In the genomic region with DNA sequence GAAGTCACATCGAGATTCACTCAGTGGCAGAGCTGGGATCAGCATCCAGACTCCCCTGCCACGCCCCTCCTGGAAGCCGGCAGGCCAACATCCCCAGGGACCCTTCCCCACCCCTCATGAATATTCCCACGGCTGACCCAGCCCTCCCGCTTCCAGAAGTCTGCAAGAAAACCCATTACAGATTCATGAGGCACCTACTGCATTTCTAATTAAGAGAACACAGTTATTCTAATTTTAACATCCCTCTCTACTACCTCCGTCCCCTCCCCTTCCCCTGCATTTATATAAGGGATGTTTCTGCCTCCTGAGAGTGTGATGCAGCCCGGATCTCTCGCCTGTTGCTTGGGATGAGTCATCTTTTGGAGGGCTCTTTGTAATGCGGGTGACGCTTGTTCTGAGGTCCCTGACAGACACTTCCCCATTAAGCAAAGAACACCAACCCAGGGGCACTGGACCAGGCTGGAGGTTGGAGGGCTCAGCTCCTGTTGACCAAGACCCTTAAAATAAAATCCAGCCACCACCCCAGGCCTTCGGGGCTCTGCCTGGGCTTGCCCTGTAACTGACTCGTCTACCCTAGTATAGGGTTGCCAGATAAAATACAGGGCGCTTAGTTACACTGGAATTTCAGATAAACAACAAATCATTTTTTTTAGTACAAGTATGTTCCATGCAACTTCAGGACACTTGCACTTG, we compare ENCODE assay signal across 9 cellular contexts.
DNase-seq lines count a peak whose midpoint lies in the region; ATAC-seq and TF ChIP-seq lines count a peak whose summit lies in the region.
"Had no signal": no experiment of that assay in that cellular context is flagged by ENCODE, and none has a peak within 500 bp of the region (broad histone marks: within the 10 kb centered on the region; RNA-seq: fewer than 3 reads in every experiment).

No MANE protein-coding gene starts in this region.

- H3K4me3 ChIP-seq in endodermal cell (ENCODE audit: low read length) (no peak overlapping the region), skeletal muscle cell (ENCODE audit: low read depth, low read length) (no peak overlapping the region)

- no peak for TF ChIP-seq CTCF in endodermal cell (conservative IDR thresholded peaks at IDR 0.05)

- H3K4me3 Mint-ChIP-seq in endodermal cell, result no peak overlapping the region
- H3K4me3 Mint-ChIP-seq: activated naive CD4-positive, alpha-beta T cell treated with anti-CD3 and anti-CD28 coated beads, Interleukin-2, amount 50 U/mL, for 24 hours had no signal

- H3K9me3 Mint-ChIP-seq in endodermal cell, result no peaks in the 10 kb centered on the region
- H3K9me3 Mint-ChIP-seq: activated naive CD4-positive, alpha-beta T cell treated with anti-CD3 and anti-CD28 coated beads, Interleukin-2, amount 50 U/mL, for 24 hours had no signal

- peak overlapping the region; percentile 42 for H3K27ac Mint-ChIP-seq in endodermal cell
- H3K27ac Mint-ChIP-seq: activated naive CD4-positive, alpha-beta T cell treated with anti-CD3 and anti-CD28 coated beads, Interleukin-2, amount 50 U/mL, for 24 hours had no signal

- H3K36me3 ChIP-seq in endodermal cell (ENCODE audit: control insufficient read depth, insufficient read depth, low read length), result no peaks in the 10 kb centered on the region

- H3K9ac ChIP-seq in endodermal cell (ENCODE audit: extremely low read depth, low read length, poor library complexity, severe bottlenecking), result no peak overlapping the region

- no peaks in the 10 kb centered on the region for H3K9me3 ChIP-seq in endodermal cell (ENCODE audit: control insufficient read depth, low read length)

- no peaks in the 10 kb centered on the region for H3K36me3 Mint-ChIP-seq in endodermal cell (ENCODE audit: low read depth)
- H3K36me3 Mint-ChIP-seq: activated naive CD4-positive, alpha-beta T cell treated with anti-CD3 and anti-CD28 coated beads, Interleukin-2, amount 50 U/mL, for 24 hours had no signal

- H3K4me1 ChIP-seq in endodermal cell (ENCODE audit: control insufficient read depth, insufficient read depth, low read length), result peaks cover 4% of the 10 kb centered on the region

- H3K27ac ChIP-seq in endodermal cell (ENCODE audit: low read depth, low read length), result peak overlapping the region; percentile 84

- H3K27me3 Mint-ChIP-seq in endodermal cell (ENCODE audit: insufficient read depth), result no peaks in the 10 kb centered on the region

- no peaks in the 10 kb centered on the region for H3K27me3 ChIP-seq in endodermal cell (ENCODE audit: control insufficient read depth, insufficient read depth, low read length, poor library complexity, severe bottlenecking)

- DNase-seq in AG08396 (ENCODE audit: low spot score), result peak; percentile 78
- peak; percentile 95 to 96 for DNase-seq in NCI-H526 (lab: John Stamatoyannopoulos, UW)
- DNase-seq in endodermal cell, result peak; percentile 92
- DNase-seq in skeletal muscle cell (ENCODE audit: low read depth), result peak; percentile 15
- no peak for DNase-seq in stimulated activated CD4-positive, alpha-beta T cell treated with anti-CD3 and anti-CD28 coated beads, Interleukin-2, amount 100 ng/mL, for 24 hours
- DNase-seq in activated effector memory CD4-positive, alpha-beta T cell treated with anti-CD3 and anti-CD28 coated beads, Interleukin-2, amount 50 U/mL, for 16 hours, result no peak

- H3K4me1 Mint-ChIP-seq in endodermal cell, result peaks cover 13% of the 10 kb centered on the region

- ATAC-seq in GM21390 (IDR thresholded peaks at IDR 0.05; ENCODE audit: unreplicated experiment) (peak; percentile 55), HG03354 (IDR thresholded peaks at IDR 0.05; ENCODE audit: poor library complexity, severe bottlenecking, unreplicated experiment) (no peak)

- 39 to 63% methylated on average over 4 to 13 of the region's 13 CpGs for WGBS in endodermal cell (ENCODE audit: insufficient coverage in 1 of 2, insufficient read length in 1 of 2), 2 experiments

Comparison
In these comparisons a context has a peak if more than half of its experiments do, and no peak if none do; other contexts are left out.
1. DNase-seq: peak in AG08396 (single experiment), NCI-H526 (2 of 2), endodermal cell (single experiment) and skeletal muscle cell (single experiment); none in stimulated activated CD4-positive, alpha-beta T cell treated with anti-CD3 and anti-CD28 coated beads, Interleukin-2, amount 100 ng/mL, for 24 hours (0 of 2) and activated effector memory CD4-positive, alpha-beta T cell treated with anti-CD3 and anti-CD28 coated beads, Interleukin-2, amount 50 U/mL, for 16 hours (single experiment).